ENCODE assay signal across 11 cellular contexts in genomic region chr18:76564636-76565237, GRCh38.
DNase-seq lines count a peak whose midpoint lies in the region; ATAC-seq, FAIRE-seq and TF ChIP-seq lines count a peak whose summit lies in the region.
"Had no signal": no experiment of that assay in that cellular context is flagged by ENCODE, and none has a peak within 500 bp of the region (broad histone marks: within the 10 kb centered on the region; RNA-seq: fewer than 3 reads in every experiment).

No MANE protein-coding gene starts in this region.

- peak overlapping the region in 10 of 12 donors; percentile 18 to 78 (median 60) for H3K27ac ChIP-seq in heart left ventricle
- H3K27ac ChIP-seq in esophagus (ENCODE audit: low read depth in 2 of 2, low read length in 1 of 2): peak overlapping the region; percentile 88 to 92

- H3K27ac Mint-ChIP-seq in neural crest cell (ENCODE audit: unreplicated experiment): peak overlapping the region; percentile 65
- no peak overlapping the region for H3K27ac Mint-ChIP-seq in T-helper 2 cell treated with Interferon-gamma antibody and Interleukin-4, amounts not matched to agents 5 μg/mL and 100 μg/mL, for 36 hours
- H3K27ac Mint-ChIP-seq: activated CD4-positive, alpha-beta memory T cell treated with anti-CD3 and anti-CD28 coated beads for 36 hours; IgD-negative memory B cell had no signal

- no peaks in the 10 kb centered on the region for H3K36me3 Mint-ChIP-seq in neural crest cell (ENCODE audit: low read depth)
- no peaks in the 10 kb centered on the region for H3K36me3 Mint-ChIP-seq in T-helper 2 cell treated with Interferon-gamma antibody and Interleukin-4, amounts not matched to agents 5 μg/mL and 100 μg/mL, for 36 hours (ENCODE audit: low read depth)
- H3K36me3 Mint-ChIP-seq: activated CD4-positive, alpha-beta memory T cell treated with anti-CD3 and anti-CD28 coated beads for 36 hours; IgD-negative memory B cell had no signal

- H3K36me3 ChIP-seq in heart left ventricle: no peaks in the 10 kb centered on the region
- no peaks in the 10 kb centered on the region for H3K36me3 ChIP-seq in esophagus (ENCODE audit: control insufficient read depth in 2 of 2, insufficient read depth in 2 of 2, low read length in 1 of 2)
- H3K36me3 ChIP-seq: HAP-1 had no signal

- DNase-seq in heart left ventricle (peak in 1 of 5 donors; percentile 18), cardiac septum (ENCODE audit: low spot score) (no peak), neural crest cell (ENCODE audit: low read depth, low spot score) (no peak), urothelium cell line (ENCODE audit: low spot score) (peak; percentile 23), ecto neural progenitor cell (ENCODE audit: low spot score) (no peak)
- no peak for DNase-seq in T-helper 2 cell treated with Interferon-gamma antibody and Interleukin-4, amounts not matched to agents 5 μg/mL and 100 μg/mL, for 36 hours (ENCODE audit: low spot score)
- DNase-seq: activated CD4-positive, alpha-beta memory T cell treated with anti-CD3 and anti-CD28 coated beads for 36 hours had no signal

- H3K27me3 Mint-ChIP-seq in neural crest cell (ENCODE audit: low read depth): no peaks in the 10 kb centered on the region
- H3K27me3 Mint-ChIP-seq in T-helper 2 cell treated with Interferon-gamma antibody and Interleukin-4, amounts not matched to agents 5 μg/mL and 100 μg/mL, for 36 hours (ENCODE audit: low read depth): peaks cover 13% of the 10 kb centered on the region

- H3K9me3 ChIP-seq in heart left ventricle (no peaks in the 10 kb centered on the region), esophagus (ENCODE audit: control insufficient read depth in 2 of 2, insufficient read depth in 1 of 2, low read depth in 1 of 2, low read length in 1 of 2) (no peaks in the 10 kb centered on the region)
- H3K9me3 ChIP-seq: HAP-1 had no signal

- no peak for FAIRE-seq in urothelium cell line (lab: Jason Lieb, UNC)

- H3K27me3 ChIP-seq in heart left ventricle (no peaks in the 10 kb centered on the region), esophagus (ENCODE audit: control insufficient read depth in 1 of 2, insufficient read depth in 2 of 2, low read length in 2 of 2) (no peaks in the 10 kb centered on the region)

- H3K4me1 ChIP-seq in heart left ventricle: peaks cover 0 to 40% (median 0%) of the 10 kb centered on the region in 12 donors
- peaks cover 0 to 8% of the 10 kb centered on the region in 2 donors for H3K4me1 ChIP-seq in esophagus (ENCODE audit: control insufficient read depth in 2 of 2, insufficient read depth in 2 of 2, low read length in 1 of 2)

- H3K4me3 Mint-ChIP-seq in neural crest cell: peak overlapping the region; percentile 54
- H3K4me3 Mint-ChIP-seq in T-helper 2 cell treated with Interferon-gamma antibody and Interleukin-4, amounts not matched to agents 5 μg/mL and 100 μg/mL, for 36 hours: no peak overlapping the region
- H3K4me3 Mint-ChIP-seq: activated CD4-positive, alpha-beta memory T cell treated with anti-CD3 and anti-CD28 coated beads for 36 hours; IgD-negative memory B cell had no signal

- peaks cover 21% of the 10 kb centered on the region for H3K4me1 Mint-ChIP-seq in neural crest cell
- no peaks in the 10 kb centered on the region for H3K4me1 Mint-ChIP-seq in T-helper 2 cell treated with Interferon-gamma antibody and Interleukin-4, amounts not matched to agents 5 μg/mL and 100 μg/mL, for 36 hours (ENCODE audit: low read depth)

- H3K9me3 Mint-ChIP-seq in neural crest cell: peaks cover 3% of the 10 kb centered on the region
- no peaks in the 10 kb centered on the region for H3K9me3 Mint-ChIP-seq in T-helper 2 cell treated with Interferon-gamma antibody and Interleukin-4, amounts not matched to agents 5 μg/mL and 100 μg/mL, for 36 hours
- H3K9me3 Mint-ChIP-seq: activated CD4-positive, alpha-beta memory T cell treated with anti-CD3 and anti-CD28 coated beads for 36 hours had no signal

- TF ChIP-seq CTCF in heart left ventricle (IDR thresholded peaks at IDR 0.05) (no peak), neural crest cell (conservative IDR thresholded peaks at IDR 0.05) (no peak)

- H3K4me3 ChIP-seq in heart left ventricle (peak overlapping the region in 9 of 12 donors; percentile 22 to 54 (median 40)), esophagus (ENCODE audit: low read depth in 1 of 2, low read length in 2 of 2) (no peak overlapping the region)

- ATAC-seq in heart left ventricle: no peak
- no peak for ATAC-seq in HG02759 (IDR thresholded peaks at IDR 0.05; ENCODE audit: unreplicated experiment)

- 39 to 69% (median 57%) methylated on average over 4 of the region's 4 CpGs for WGBS in heart left ventricle, 4 donors
- WGBS in esophagus, 2 donors: 31 to 33% methylated on average over 4 of the region's 4 CpGs

- intact Hi-C loops in heart left ventricle (cut with DNase I) (loop anchor here in 1 of 10 donors (5.0 kb wide), 1 partner anchor 67 kb away; the partner anchor contains the start of gene ZNF516), cardiac septum (cut with DNase I) (no loop called here)

- no peak for TF ChIP-seq POLR2A in heart left ventricle (IDR thresholded peaks at IDR 0.05)

Comparison
In these comparisons a context has a peak if more than half of its experiments do, and no peak if none do; other contexts are left out.
1. H3K4me3 ChIP-seq: peak in heart left ventricle (9 of 12); none in esophagus (0 of 2).